Comparison of ENCODE assay signal across 34 cellular contexts in genomic region chr6:9316831-9317230, GRCh38.
"Had no signal": no experiment of that assay in that cellular context is flagged by ENCODE, and none has a peak within 500 bp of the region (broad histone marks: within the 10 kb centered on the region; RNA-seq: fewer than 3 reads in every experiment).

No MANE protein-coding gene starts in this region.

- H3K27me3 ChIP-seq: breast epithelium, esophagus muscularis mucosa, pancreas, sigmoid colon, stomach, thyroid gland, upper lobe of left lung, vagina had no signal

- H3K4me1 ChIP-seq: breast epithelium, esophagus muscularis mucosa, pancreas, prostate gland, sigmoid colon, stomach, thyroid gland, upper lobe of left lung, vagina had no signal

- FAIRE-seq: keratinocyte had no signal

- H3K27ac ChIP-seq: breast epithelium, esophagus muscularis mucosa, pancreas, prostate gland, sigmoid colon, stomach, thyroid gland, upper lobe of left lung, vagina had no signal

- H3K36me3 ChIP-seq: breast epithelium, esophagus muscularis mucosa, pancreas, prostate gland, sigmoid colon, stomach, thyroid gland, upper lobe of left lung, vagina had no signal

- H3K4me3 ChIP-seq: breast epithelium, esophagus muscularis mucosa, mucosa of descending colon, pancreas, prostate gland, sigmoid colon, smooth muscle cell, stomach, thyroid gland, upper lobe of left lung, vagina had no signal

- H3K4me2 ChIP-seq: smooth muscle cell had no signal

- DNase-seq: activated CD4-positive, alpha-beta memory T cell treated with anti-CD3 and anti-CD28 coated beads, Interleukin-2, amount 10 ng/mL, durations not matched to agents 7 days and 5 days; activated CD4-positive, alpha-beta T cell treated with anti-CD3 and anti-CD28 coated beads for 1 hour; activated CD4-positive, alpha-beta T cell treated with anti-CD3 and anti-CD28 coated beads, Interleukin-2, amount 10 ng/mL, durations not matched to agents 7 days and 5 days; activated gamma-delta T cell treated with Interleukin-2 at 50 U/mL for 16 hours; activated naive CD8-positive, alpha-beta T cell treated with anti-CD3 and anti-CD28 coated beads, Interleukin-2, amount 50 U/mL, for 24 hours; activated T-cell treated with anti-CD3 and anti-CD28 coated beads, Interleukin-2, amount 50 U/mL, for 4 hours; central memory CD4-positive, alpha-beta T cell; dermis blood vessel endothelial cell; effector CD4-positive, alpha-beta T cell; head of caudate nucleus; hippocampal formation; left cardiac atrium; left ventricle myocardium superior; mucosa of descending colon; nephron progenitor cell; nucleus accumbens; pancreas; retina; sigmoid colon; stimulated activated CD4-positive, alpha-beta T cell treated with anti-CD3 and anti-CD28 coated beads, Interleukin-1b, Interleukin-23, amount 100 ng/mL, for 48 hours; stimulated activated naive B cell treated with anti-CD40 and anti-IgM and Interleukin-4, amounts not matched to agents 10 μg/mL and 1 μg/mL and 100 μg/mL, for 72 hours; stomach; T-helper 17 cell; T1000; thyroid gland; upper lobe of left lung had no signal

- H3K9me3 ChIP-seq: breast epithelium, esophagus muscularis mucosa, mucosa of descending colon, pancreas, prostate gland, sigmoid colon, stomach, thyroid gland, upper lobe of left lung, vagina had no signal

- ATAC-seq: activated naive CD8-positive, alpha-beta T cell treated with anti-CD3 and anti-CD28 coated beads, Interleukin-2, amount 50 U/mL, for 24 hours; activated T-cell treated with anti-CD3 and anti-CD28 coated beads, Interleukin-2, amount 50 U/mL, for 4 hours; activated T-helper 17 cell treated with anti-CD3 and anti-CD28 coated beads, Interleukin-2, amount 50 U/mL, for 72 hours; left cardiac atrium; left ventricle myocardium superior; mucosa of descending colon; pancreas; stimulated activated naive B cell treated with anti-CD40 and anti-IgM and Interleukin-4, amounts not matched to agents 10 μg/mL and 1 μg/mL and 100 μg/mL, for 72 hours; T-helper 17 cell; WTC11 had no signal
